13 cellular contexts compared by ENCODE assay signal in the genomic region with DNA sequence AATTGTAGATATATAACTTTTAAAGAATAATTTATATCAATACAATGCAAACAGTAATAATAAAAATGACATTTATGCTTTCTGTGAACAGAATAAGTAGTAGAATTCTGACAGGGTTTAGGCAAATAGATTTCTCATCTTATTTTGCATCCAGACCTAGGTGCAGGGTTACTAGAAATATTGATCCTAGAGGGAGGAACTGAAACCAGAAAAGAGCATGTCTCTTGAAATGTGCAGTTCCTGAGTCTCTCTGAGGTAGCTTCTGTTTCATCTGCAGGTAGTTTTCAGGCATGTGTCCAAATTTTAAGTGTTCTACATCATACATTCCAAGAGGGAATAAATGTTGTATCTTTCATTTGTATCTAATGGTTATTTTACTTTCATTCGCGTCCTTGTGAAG.
DNase-seq lines count a peak whose midpoint lies in the region; ATAC-seq and TF ChIP-seq lines count a peak whose summit lies in the region.
"Had no signal": no experiment of that assay in that cellular context is flagged by ENCODE, and none has a peak within 500 bp of the region (broad histone marks: within the 10 kb centered on the region; RNA-seq: fewer than 3 reads in every experiment).

No MANE protein-coding gene starts in this region.

- H3K36me3 ChIP-seq in esophagus squamous epithelium (no peaks in the 10 kb centered on the region), MG63 (no peaks in the 10 kb centered on the region), tibial nerve (no peaks in the 10 kb centered on the region)
- H3K36me3 ChIP-seq: thoracic aorta had no signal

- TF ChIP-seq POLR2A in esophagus squamous epithelium (IDR thresholded peaks at IDR 0.05) (no peak), tibial nerve (IDR thresholded peaks at IDR 0.05) (no peak)

- 75 to 96% methylated on average over 2 of the region's 2 CpGs for WGBS in esophagus squamous epithelium, 2 donors
- WGBS in tibial nerve, 2 donors, result 90 to 95% methylated on average over 2 of the region's 2 CpGs

- H3K4me1 ChIP-seq in esophagus squamous epithelium, result no peaks in the 10 kb centered on the region
- no peaks in the 10 kb centered on the region for H3K4me1 ChIP-seq in tibial nerve

- H3K27me3 ChIP-seq in esophagus squamous epithelium (no peaks in the 10 kb centered on the region), MG63 (no peaks in the 10 kb centered on the region), tibial nerve (no peaks in the 10 kb centered on the region)

- no peaks in the 10 kb centered on the region for H3K9me3 ChIP-seq in esophagus squamous epithelium
- H3K9me3 ChIP-seq in MG63, result no peaks in the 10 kb centered on the region
- H3K9me3 ChIP-seq in tibial nerve, result no peaks in the 10 kb centered on the region
- H3K9me3 ChIP-seq: thoracic aorta had no signal

- DNase-seq in esophagus squamous epithelium (lab: John Stamatoyannopoulos, UW) (no peak), NCI-H2081 treated with DMSO at 0.1 percent for 48 hours (lab: John Stamatoyannopoulos, UW) (no peak), MG63 (no peak), tibial nerve (ENCODE audit: low spot score in 2 of 2) (no peak)
- DNase-seq: AML-193; naive thymus-derived CD8-positive, alpha-beta T cell had no signal

- intact Hi-C loops in esophagus squamous epithelium (cut with DNase I), result no loop called here

- H3K4me3 ChIP-seq in esophagus squamous epithelium, result no peak overlapping the region
- H3K4me3 ChIP-seq in MG63, result no peak overlapping the region
- no peak overlapping the region for H3K4me3 ChIP-seq in tibial nerve
- H3K4me3 ChIP-seq: thoracic aorta had no signal

- no peak overlapping the region for H3K27ac ChIP-seq in esophagus squamous epithelium
- H3K27ac ChIP-seq in tibial nerve, result no peak overlapping the region
- H3K27ac ChIP-seq: KMS-11, thoracic aorta had no signal

- TF ChIP-seq CTCF in esophagus squamous epithelium (IDR thresholded peaks at IDR 0.05), result no peak
- no peak for TF ChIP-seq CTCF in tibial nerve (IDR thresholded peaks at IDR 0.05)

- TF ChIP-seq EP300 in tibial nerve (IDR thresholded peaks at IDR 0.05), result no peak

- ATAC-seq in GM18519 (IDR thresholded peaks at IDR 0.05; ENCODE audit: low FRiP score, unreplicated experiment), result peak; percentile 90
- ATAC-seq in GM21390 (IDR thresholded peaks at IDR 0.05; ENCODE audit: unreplicated experiment), result peak; percentile 98
- peak; percentile 85 for ATAC-seq in HG02970 (IDR thresholded peaks at IDR 0.05; ENCODE audit: low FRiP score, unreplicated experiment)
- peak; percentile 96 for ATAC-seq in HG03571 (IDR thresholded peaks at IDR 0.05; ENCODE audit: unreplicated experiment)
- ATAC-seq: naive thymus-derived CD8-positive, alpha-beta T cell; Panc1 had no signal
